ENCODE assay signal across 14 cellular contexts in the genomic region with DNA sequence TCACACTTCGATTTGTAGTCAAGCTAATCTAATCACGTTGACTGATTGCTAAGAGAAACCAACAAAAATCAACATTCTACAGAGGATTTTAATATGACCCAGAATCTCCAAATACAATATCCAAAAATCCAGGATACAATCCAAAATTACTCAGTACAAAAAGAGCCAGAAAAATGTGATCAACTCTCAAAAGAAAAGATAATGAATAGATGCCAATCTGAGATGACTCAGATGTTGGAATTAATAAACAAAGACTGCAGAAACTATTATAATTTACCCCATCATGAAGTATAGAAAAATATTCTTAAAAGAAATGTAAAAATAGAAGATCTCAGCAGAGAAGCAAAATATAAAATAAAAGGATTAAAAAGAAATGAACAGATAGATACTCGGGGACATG.
"Had no signal": no experiment of that assay in that cellular context is flagged by ENCODE, and none has a peak within 500 bp of the region (broad histone marks: within the 10 kb centered on the region; RNA-seq: fewer than 3 reads in every experiment).

No MANE protein-coding gene starts in this region.

- ATAC-seq: activated naive CD8-positive, alpha-beta T cell treated with anti-CD3 and anti-CD28 coated beads, Interleukin-2, amount 50 U/mL, for 24 hours; body of pancreas; gastrocnemius medialis; heart right ventricle; T-cell had no signal

- H3K4me3 ChIP-seq: body of pancreas, esophagus squamous epithelium, gastrocnemius medialis, heart right ventricle, tibial artery, vagina had no signal

- H3K9me3 ChIP-seq: body of pancreas, esophagus squamous epithelium, gastrocnemius medialis, heart right ventricle, tibial artery, vagina had no signal

- H3K27me3 Mint-ChIP-seq: activated CD4-positive, alpha-beta memory T cell treated with anti-CD3 and anti-CD28 coated beads for 36 hours; activated naive CD8-positive, alpha-beta T cell treated with anti-CD3 and anti-CD28 coated beads, Interleukin-2, amount 50 U/mL, for 24 hours; T-cell had no signal

- H3K4me1 Mint-ChIP-seq: mesothelial cell of epicardium had no signal

- H3K4me3 Mint-ChIP-seq: activated CD4-positive, alpha-beta memory T cell treated with anti-CD3 and anti-CD28 coated beads for 36 hours; activated naive CD8-positive, alpha-beta T cell treated with anti-CD3 and anti-CD28 coated beads, Interleukin-2, amount 50 U/mL, for 24 hours; mesothelial cell of epicardium; T-cell had no signal

- H3K27ac ChIP-seq: esophagus squamous epithelium, gastrocnemius medialis, heart right ventricle, vagina, VCaP had no signal

- H3K9me3 Mint-ChIP-seq: activated CD4-positive, alpha-beta memory T cell treated with anti-CD3 and anti-CD28 coated beads for 36 hours; activated naive CD8-positive, alpha-beta T cell treated with anti-CD3 and anti-CD28 coated beads, Interleukin-2, amount 50 U/mL, for 24 hours; mesothelial cell of epicardium; T-cell had no signal

- H3K4me1 ChIP-seq: gastrocnemius medialis, vagina had no signal

- H3K27me3 ChIP-seq: body of pancreas, esophagus squamous epithelium, gastrocnemius medialis, heart right ventricle, tibial artery, vagina had no signal

- DNase-seq: activated CD4-positive, alpha-beta memory T cell treated with anti-CD3 and anti-CD28 coated beads for 36 hours; activated naive CD4-positive, alpha-beta T cell treated with Interleukin-2 at 50 U/mL for 16 hours; activated naive CD8-positive, alpha-beta T cell treated with anti-CD3 and anti-CD28 coated beads, Interleukin-2, amount 50 U/mL, for 24 hours; activated T-cell treated with anti-CD3 and anti-CD28 coated beads, Interleukin-2, amount 50 U/mL, for 48 hours; body of pancreas; esophagus squamous epithelium; gastrocnemius medialis; heart right ventricle; retina; T-cell; tibial artery had no signal

- H3K27ac Mint-ChIP-seq: activated CD4-positive, alpha-beta memory T cell treated with anti-CD3 and anti-CD28 coated beads for 36 hours; activated naive CD8-positive, alpha-beta T cell treated with anti-CD3 and anti-CD28 coated beads, Interleukin-2, amount 50 U/mL, for 24 hours; mesothelial cell of epicardium had no signal
